In the genomic region with DNA sequence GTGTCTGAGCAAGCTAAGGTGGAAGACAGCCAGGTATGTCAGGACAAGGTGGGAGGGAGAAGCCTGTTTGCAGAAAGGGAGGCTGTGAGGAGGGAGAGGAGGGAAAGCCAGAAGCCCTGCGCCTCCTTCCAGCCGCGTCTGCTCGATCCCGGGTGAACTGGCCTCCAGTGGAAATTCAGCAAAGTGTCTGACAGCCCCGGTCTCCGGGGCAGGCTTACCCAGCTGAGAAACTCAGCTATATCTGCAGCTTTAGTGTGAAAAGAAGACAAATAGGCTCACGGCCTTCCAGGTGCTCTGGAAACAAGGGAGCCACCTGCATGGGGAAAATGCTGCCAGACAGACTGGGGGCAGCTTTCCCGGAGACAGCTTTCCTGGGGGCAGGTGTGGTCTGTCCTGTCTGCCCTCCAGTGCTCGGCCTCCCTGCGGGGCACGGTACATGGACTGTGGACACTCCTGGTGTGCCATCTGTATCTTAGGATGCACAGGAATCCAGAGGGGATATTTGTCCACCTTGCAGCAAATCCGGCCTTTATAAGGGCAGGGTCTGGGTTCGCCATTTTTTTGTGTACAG, we compare ENCODE assay signal across 24 cellular contexts. TPM values are rescaled to one million over a fixed set of nuclear protein-coding genes. Genes with fewer than 3 reads are reported as not detected.
DNase-seq lines count a peak whose midpoint lies in the region; ATAC-seq, FAIRE-seq and TF ChIP-seq lines count a peak whose summit lies in the region.
"Had no signal": no experiment of that assay in that cellular context is flagged by ENCODE, and none has a peak within 500 bp of the region (broad histone marks: within the 10 kb centered on the region; RNA-seq: fewer than 3 reads in every experiment).

No MANE protein-coding gene starts in this region.

- intact Hi-C loops in natural killer cell (cut with micrococcal nuclease) = no loop called here
- intact Hi-C loops in activated naive CD4-positive, alpha-beta T cell treated with anti-CD3 and anti-CD28 coated beads for 36 hours (cut with micrococcal nuclease) = no loop called here

- peak; percentile 53 for DNase-seq in natural killer cell treated with Interleukin-12 subunit alpha and Interleukin-12 subunit beta and Interleukin-15 and Interleukin-18, amount 100 ng/mL, for 72 hours (ENCODE audit: low spot score)
- no peak for DNase-seq in natural killer cell
- DNase-seq in H1 (ENCODE audit: low read depth in 1 of 2, low spot score in 2 of 2) = no peak
- DNase-seq in neuronal stem cell (ENCODE audit: low spot score) = no peak
- DNase-seq in activated CD4-positive, CD25-positive, alpha-beta regulatory T cell (lab: John Stamatoyannopoulos, UW) = no peak
- no peak for DNase-seq in activated naive CD4-positive, alpha-beta T cell treated with anti-CD3 and anti-CD28 coated beads for 36 hours
- DNase-seq: CD4-positive, CD25-positive, alpha-beta regulatory T cell; COR-L47; H7; NCI-H1092; NCI-H1417 treated with DMSO at 0.1 percent for 48 hours; NCI-H187 treated with DMSO at 0.1 percent for 48 hours; NCI-H2107; NCI-H446 treated with DMSO at 0.1 percent for 48 hours; NCI-H526; OCI-M1; Peyer's patch; SK-N-SH had no signal

- no peak overlapping the region for H3K4me3 ChIP-seq in H1 (ENCODE audit: extremely low read depth in 1 of 4, insufficient read depth in 2 of 4, low read depth in 3 of 4, low read length in 4 of 4)
- no peak overlapping the region for H3K4me3 ChIP-seq in neuronal stem cell (ENCODE audit: low read length in 2 of 2)
- H3K4me3 ChIP-seq: BLaER1, Peyer's patch had no signal

- POLR2A ChIA-PET in H1 (lab: Charles Lee; ENCODE audit: partially characterized antibody) = no interaction called here

- H3K27ac Mint-ChIP-seq in natural killer cell treated with Interleukin-12 subunit alpha and Interleukin-12 subunit beta and Interleukin-15 and Interleukin-18, amount 100 ng/mL, for 72 hours = no peak overlapping the region
- H3K27ac Mint-ChIP-seq in natural killer cell = no peak overlapping the region
- no peak overlapping the region for H3K27ac Mint-ChIP-seq in activated naive CD4-positive, alpha-beta T cell treated with anti-CD3 and anti-CD28 coated beads for 36 hours
- H3K27ac Mint-ChIP-seq: CD4-positive, CD25-positive, alpha-beta regulatory T cell had no signal

- FAIRE-seq in H1 (lab: Jason Lieb, UNC) = no peak
- FAIRE-seq: A204.1, G401.6 had no signal

- H2AK5ac ChIP-seq in H1 (ENCODE audit: low read depth, low read length) (no peak overlapping the region), neuronal stem cell (ENCODE audit: low read depth, low read length) (peak overlapping the region; percentile 88)

- no peak overlapping the region for H3K4ac ChIP-seq in H1 (replicated peaks; ENCODE audit: insufficient read length, low read depth, low read length)
- no peak overlapping the region for H3K4ac ChIP-seq in neuronal stem cell (ENCODE audit: low read length)

- H2AFZ ChIP-seq in H1 (ENCODE audit: low read length) (no peak overlapping the region), neuronal stem cell (ENCODE audit: low read length) (no peak overlapping the region)

- H4K5ac ChIP-seq in H1 (ENCODE audit: insufficient read length, low read depth, low read length) = no peak overlapping the region

- H3K9ac ChIP-seq in H1 (replicated peaks in 1 of 4; ENCODE audit: extremely low read depth in 1 of 4, low read depth in 3 of 4, low read length in 3 of 4) (no peak overlapping the region), neuronal stem cell (ENCODE audit: low read depth, low read length, poor library complexity) (no peak overlapping the region)
- H3K9ac ChIP-seq: BLaER1, SK-N-SH had no signal

- ATAC-seq in natural killer cell treated with Interleukin-12 subunit alpha and Interleukin-12 subunit beta and Interleukin-15 and Interleukin-18, amount 100 ng/mL, for 72 hours = no peak
- ATAC-seq in natural killer cell = no peak
- no peak for ATAC-seq in HG02642 (IDR thresholded peaks at IDR 0.05; ENCODE audit: poor library complexity, unreplicated experiment)

- H2BK5ac ChIP-seq in H1 (ENCODE audit: low read depth, low read length) (no peak overlapping the region), neuronal stem cell (ENCODE audit: low read length) (no peak overlapping the region)

- TF ChIP-seq CTCF in natural killer cell (IDR thresholded peaks at IDR 0.05) (no peak), H1 (IDR thresholded peaks at IDR 0.05; ENCODE audit: control extremely low read depth in 1 of 3, insufficient read depth in 1 of 3, low read depth in 1 of 3, low read length in 3 of 3) (no peak)

- H3K36me3 Mint-ChIP-seq in natural killer cell treated with Interleukin-12 subunit alpha and Interleukin-12 subunit beta and Interleukin-15 and Interleukin-18, amount 100 ng/mL, for 72 hours = no peaks in the 10 kb centered on the region
- no peaks in the 10 kb centered on the region for H3K36me3 Mint-ChIP-seq in natural killer cell
- no peaks in the 10 kb centered on the region for H3K36me3 Mint-ChIP-seq in activated naive CD4-positive, alpha-beta T cell treated with anti-CD3 and anti-CD28 coated beads for 36 hours (ENCODE audit: low read depth)
- H3K36me3 Mint-ChIP-seq: CD4-positive, CD25-positive, alpha-beta regulatory T cell had no signal

- H4K20me1 ChIP-seq in H1 (replicated peaks in 1 of 2; ENCODE audit: control insufficient read depth in 1 of 2, insufficient read depth in 2 of 2, low read length in 2 of 2) = peaks cover 2% of the 10 kb centered on the region in 2 experiments

- H2BK20ac ChIP-seq in H1 (ENCODE audit: low read length) = no peak overlapping the region

- H2BK12ac ChIP-seq in H1 (ENCODE audit: low read depth, low read length) = no peak overlapping the region
- H2BK12ac ChIP-seq in neuronal stem cell (ENCODE audit: low read length) = no peak overlapping the region

- H3K9me3 Mint-ChIP-seq in natural killer cell treated with Interleukin-12 subunit alpha and Interleukin-12 subunit beta and Interleukin-15 and Interleukin-18, amount 100 ng/mL, for 72 hours = no peaks in the 10 kb centered on the region
- H3K9me3 Mint-ChIP-seq in natural killer cell = no peaks in the 10 kb centered on the region
- H3K9me3 Mint-ChIP-seq in activated naive CD4-positive, alpha-beta T cell treated with anti-CD3 and anti-CD28 coated beads for 36 hours = no peaks in the 10 kb centered on the region
- H3K9me3 Mint-ChIP-seq: CD4-positive, CD25-positive, alpha-beta regulatory T cell had no signal

- no peak overlapping the region for H4K91ac ChIP-seq in H1 (replicated peaks; ENCODE audit: insufficient read length, low read length)
- H4K91ac ChIP-seq in neuronal stem cell (ENCODE audit: low read depth, low read length, poor library complexity) = no peak overlapping the region

- H3K23ac ChIP-seq in H1 (ENCODE audit: insufficient read length) = no peak overlapping the region
- no peak overlapping the region for H3K23ac ChIP-seq in neuronal stem cell (ENCODE audit: low read depth, low read length, poor library complexity)

- H3K23me2 ChIP-seq in H1 (ENCODE audit: low read depth, low read length) = peaks cover 6% of the 10 kb centered on the region; the same call in 1 of the 2 replicates

- 0 out of 2 replicates have a peak, but pooled peaks cover 2% of the 10 kb centered on the region for H3K79me1 ChIP-seq in H1 (ENCODE audit: low read depth, low read length)
- no peaks in the 10 kb centered on the region for H3K79me1 ChIP-seq in neuronal stem cell (ENCODE audit: low read depth, low read length)

- H3K27me3 ChIP-seq in H1 (replicated peaks in 1 of 4; ENCODE audit: control insufficient read depth in 3 of 4, extremely low read depth in 1 of 4, insufficient read depth in 3 of 4, low read length in 3 of 4) (peaks cover 0 to 18% (median 9%) of the 10 kb centered on the region in 4 experiments; a peak in 5 of 7 replicates), neuronal stem cell (ENCODE audit: control insufficient read depth in 3 of 3, insufficient read depth in 3 of 3, low read depth in 1 of 3, low read length in 3 of 3) (peaks cover 0 to 12% (median 2%) of the 10 kb centered on the region in 3 experiments)
- H3K27me3 ChIP-seq: Peyer's patch had no signal

- H3K79me2 ChIP-seq in H1 (ENCODE audit: control insufficient read depth in 1 of 2, insufficient read depth in 2 of 2, low read length in 2 of 2) = no peaks in the 10 kb centered on the region

- H3K18ac ChIP-seq in H1 (ENCODE audit: extremely low read depth, low read length) = no peak overlapping the region
- no peak overlapping the region for H3K18ac ChIP-seq in neuronal stem cell (ENCODE audit: low read length)

- H3K4me3 Mint-ChIP-seq in natural killer cell treated with Interleukin-12 subunit alpha and Interleukin-12 subunit beta and Interleukin-15 and Interleukin-18, amount 100 ng/mL, for 72 hours = no peak overlapping the region
- no peak overlapping the region for H3K4me3 Mint-ChIP-seq in natural killer cell
- H3K4me3 Mint-ChIP-seq in activated naive CD4-positive, alpha-beta T cell treated with anti-CD3 and anti-CD28 coated beads for 36 hours = no peak overlapping the region
- H3K4me3 Mint-ChIP-seq: CD4-positive, CD25-positive, alpha-beta regulatory T cell had no signal

- WGBS in H1 (ENCODE audit: extremely low coverage in 1 of 2, insufficient coverage in 1 of 2, insufficient read length in 1 of 2, insufficient replicate concordance in 2 of 2, low coverage in 1 of 2, low lambda C conversion rate in 2 of 2, missing lambda C conversion rate in 1 of 2), 2 experiments = 86% methylated on average over 14 of the region's 14 CpGs; no CpG with 5 or more reads in 1 of the 2 experiments
- WGBS in neuronal stem cell (ENCODE audit: extremely low coverage in 2 of 2, insufficient read length in 2 of 2, insufficient replicate concordance in 1 of 2), 2 donors = no CpG with 5 or more reads among the region's 14 CpGs

- no peak overlapping the region for H3K56ac ChIP-seq in H1 (replicated peaks; ENCODE audit: insufficient read length, low read depth, low read length)

- H3K4me2 ChIP-seq in H1 (ENCODE audit: insufficient read depth in 1 of 2, low read depth in 2 of 2, low read length in 2 of 2) = no peak overlapping the region
- no peak overlapping the region for H3K4me2 ChIP-seq in neuronal stem cell (ENCODE audit: insufficient read depth, low read length, poor library complexity, severe bottlenecking)
- H3K4me2 ChIP-seq: BLaER1, SK-N-SH had no signal

- H3K27me3 Mint-ChIP-seq in natural killer cell treated with Interleukin-12 subunit alpha and Interleukin-12 subunit beta and Interleukin-15 and Interleukin-18, amount 100 ng/mL, for 72 hours = peaks cover 14 to 19% of the 10 kb centered on the region in 2 donors
- peaks cover 16 to 22% of the 10 kb centered on the region in 2 donors for H3K27me3 Mint-ChIP-seq in natural killer cell (ENCODE audit: low read depth in 2 of 2)
- peaks cover 17% of the 10 kb centered on the region for H3K27me3 Mint-ChIP-seq in activated naive CD4-positive, alpha-beta T cell treated with anti-CD3 and anti-CD28 coated beads for 36 hours (ENCODE audit: low read depth)

- TF ChIP-seq EP300 in H1 (IDR thresholded peaks at IDR 0.05; ENCODE audit: borderline replicate concordance in 1 of 2, low read depth in 2 of 2, low read length in 2 of 2) = no peak

- no peak for TF ChIP-seq RAD21 in H1 (IDR thresholded peaks at IDR 0.05 in 1 of 2, conservative IDR thresholded peaks at IDR 0.05 in 1 of 2; ENCODE audit: low read depth in 2 of 2, low read length in 2 of 2)

- H3K14ac ChIP-seq in H1 (ENCODE audit: insufficient read length) = no peak overlapping the region
- H3K14ac ChIP-seq in neuronal stem cell (ENCODE audit: low read length) = no peak overlapping the region

- H3K9me3 ChIP-seq in H1 (ENCODE audit: insufficient read depth in 2 of 2, low read depth in 1 of 2, low read length in 1 of 2) (no peaks in the 10 kb centered on the region), neuronal stem cell (replicated peaks in 1 of 2; ENCODE audit: control insufficient read depth in 2 of 2, insufficient read depth in 1 of 2, low read depth in 1 of 2, low read length in 2 of 2) (no peaks in the 10 kb centered on the region)
- H3K9me3 ChIP-seq: BLaER1, Peyer's patch, SK-N-SH had no signal

- H3K4me1 Mint-ChIP-seq in natural killer cell treated with Interleukin-12 subunit alpha and Interleukin-12 subunit beta and Interleukin-15 and Interleukin-18, amount 100 ng/mL, for 72 hours (ENCODE audit: low read depth in 2 of 2) = no peaks in the 10 kb centered on the region
- no peaks in the 10 kb centered on the region for H3K4me1 Mint-ChIP-seq in natural killer cell
- no peaks in the 10 kb centered on the region for H3K4me1 Mint-ChIP-seq in activated naive CD4-positive, alpha-beta T cell treated with anti-CD3 and anti-CD28 coated beads for 36 hours (ENCODE audit: low read depth)

- H2BK120ac ChIP-seq in H1 (replicated peaks; ENCODE audit: low read depth, low read length) (no peak overlapping the region), neuronal stem cell (ENCODE audit: low read depth, low read length) (no peak overlapping the region)

- H3K4me1 ChIP-seq in H1 (replicated peaks in 1 of 4; ENCODE audit: control insufficient read depth in 3 of 4, insufficient read depth in 4 of 4, low read length in 3 of 4) (peaks cover 3 to 14% (median 7%) of the 10 kb centered on the region in 4 experiments), neuronal stem cell (ENCODE audit: control insufficient read depth in 2 of 2, insufficient read depth in 1 of 2, low read depth in 1 of 2, low read length in 2 of 2) (peaks cover 0 to 5% of the 10 kb centered on the region in 2 donors)

- no peak overlapping the region for H4K8ac ChIP-seq in H1 (ENCODE audit: extremely low read depth, insufficient read depth, low read length)
- no peak overlapping the region for H4K8ac ChIP-seq in neuronal stem cell (ENCODE audit: low read depth, low read length)

- CTCF ChIA-PET in H1 (lab: Charles Lee; ENCODE audit: partially characterized antibody) = interaction anchor here (0.8 to 3.4 kb wide), 3 partner anchors 248 to 265 kb away, joined by 4 to 15 read pairs (median 5); no protein-coding TSS in a partner anchor
- CTCF ChIA-PET in activated naive CD4-positive, alpha-beta T cell treated with anti-CD3 and anti-CD28 coated beads for 36 hours (lab: Charles Lee) = no interaction called here

- no peak for TF ChIP-seq POLR2A in H1 (IDR thresholded peaks at IDR 0.05; ENCODE audit: control extremely low read depth in 1 of 2, low read depth in 2 of 2, low read length in 2 of 2)

- peak overlapping the region; percentile 16; the same call in 1 of the 2 replicates for H2BK15ac ChIP-seq in H1 (ENCODE audit: low read length)
- H2BK15ac ChIP-seq in neuronal stem cell (ENCODE audit: low read length) = no peak overlapping the region

- H3K36me3 ChIP-seq in H1 (ENCODE audit: control insufficient read depth in 2 of 4, insufficient read depth in 4 of 4, low read length in 3 of 4) = no peaks in the 10 kb centered on the region
- H3K36me3 ChIP-seq in neuronal stem cell (replicated peaks in 1 of 2; ENCODE audit: control insufficient read depth in 2 of 2, insufficient read depth in 2 of 2, low read length in 2 of 2) = no peaks in the 10 kb centered on the region
- H3K36me3 ChIP-seq: BLaER1, Peyer's patch had no signal

- H3K27ac ChIP-seq in H1 (ENCODE audit: low read depth, low read length) = no peak overlapping the region
- no peak overlapping the region for H3K27ac ChIP-seq in neuronal stem cell (replicated peaks; ENCODE audit: low read length)
- H3K27ac ChIP-seq: BLaER1, Peyer's patch had no signal

RNA-seq across cellular contexts. Expression of a gene that starts 6.3 kb away (rescaled TPM):
- not detected for total RNA-seq in natural killer cell treated with Interleukin-12 subunit alpha and Interleukin-12 subunit beta and Interleukin-15 and Interleukin-18, amount 100 ng/mL, for 72 hours
- total RNA-seq in natural killer cell = under 1 TPM in 1 of 3 donors, not detected in 2; 0.85 TPM
- 6.4 and 8.1 TPM in 2 replicates for total RNA-seq in H1 (2021; fragmentation: NEBNext Ultra II Directional; extraction: Animal tissue kit (Norgen Biotek cat#: 25700))
- 6.6 and 9.3 TPM in 2 replicates for polyA plus RNA-seq in H1 (2011; rRNA removed)
- polyA plus RNA-seq in H1 (2011; cell fraction: cytosol; rRNA removed) = 6.2 TPM
- 12.7 TPM for polyA plus RNA-seq in H1 (2011; cell fraction: nucleus; rRNA removed)
- polyA plus RNA-seq in H1 (2012, experiment 1 of 2) = 4.3 to 7.5 TPM (median 7.1 TPM) in 4 replicates
- polyA plus RNA-seq in H1 (2012, experiment 2 of 2) = 5.4 TPM
- polyA plus RNA-seq in H1 (2013, experiment 1 of 2) = 3.6 TPM
- 2.4 TPM for polyA plus RNA-seq in H1 (2013, experiment 2 of 2)
- polyA minus RNA-seq in H1 (2011; rRNA and poly(A)+ RNA removed) = 4.4 and 6.3 TPM in 2 replicates
- polyA minus RNA-seq in H1 (2011; cell fraction: cytosol; rRNA and poly(A)+ RNA removed) = 5.9 TPM
- polyA minus RNA-seq in H1 (2011; cell fraction: nucleus; rRNA and poly(A)+ RNA removed) = 8.8 TPM
- polyA plus RNA-seq in neuronal stem cell (2013, experiment 1 of 2) = 1.5 TPM
- 2.0 TPM for polyA plus RNA-seq in neuronal stem cell (2013, experiment 2 of 2)
- total RNA-seq in activated naive CD4-positive, alpha-beta T cell treated with anti-CD3 and anti-CD28 coated beads for 36 hours = not detected
- total RNA-seq: CD4-positive, CD25-positive, alpha-beta regulatory T cell; HT-29 had no signal
- polyA plus RNA-seq: AG04450; CD4-positive, CD25-positive, alpha-beta regulatory T cell had no signal
